21 cellular contexts compared by ENCODE assay signal in the genomic region with DNA sequence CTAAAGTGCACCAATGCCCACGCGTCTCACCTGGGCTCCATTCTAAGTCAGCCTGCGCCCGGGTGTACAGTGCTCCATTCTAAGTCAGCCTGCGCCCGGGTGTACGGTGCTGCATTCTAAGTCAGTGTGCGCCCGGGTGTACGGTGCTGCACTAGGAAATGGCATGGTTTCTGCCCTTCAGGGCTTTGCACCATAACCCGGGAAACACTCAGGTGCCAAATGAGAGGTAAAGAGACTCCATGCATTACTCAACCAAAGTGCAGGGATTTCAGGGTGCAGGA. TPM values are rescaled to one million over a fixed set of nuclear protein-coding genes. Genes with fewer than 3 reads are reported as not detected.
A peak's percentile ranks its signal among the peaks of the same experiment; 100 is the strongest.
DNase-seq lines count a peak whose midpoint lies in the region; ATAC-seq, FAIRE-seq and TF ChIP-seq lines count a peak whose summit lies in the region.
"Had no signal": no experiment of that assay in that cellular context is flagged by ENCODE, and none has a peak within 500 bp of the region (broad histone marks: within the 10 kb centered on the region; RNA-seq: fewer than 3 reads in every experiment).

No MANE protein-coding gene starts in this region.

- peaks cover 0 to 16% (median 0%) of the 10 kb centered on the region in 11 experiments; a peak in 6 of 22 replicates for H4K20me1 ChIP-seq in BLaER1 treated with 17β-estradiol and CSF1 and Interleukin-3, amounts not matched to agents 10 nM and 100 nM

- peaks cover 14 to 47% (median 39%) of the 10 kb centered on the region in 10 experiments for H3K4me1 ChIP-seq in BLaER1 treated with 17β-estradiol and CSF1 and Interleukin-3, amounts not matched to agents 10 nM and 100 nM

- no peak for DNase-seq in T-helper 2 cell treated with Interferon-gamma antibody and Interleukin-4, amounts not matched to agents 5 μg/mL and 100 μg/mL, for 36 hours (ENCODE audit: low spot score)
- no peak for DNase-seq in T-helper 2 cell
- DNase-seq in T-helper 17 cell: no peak
- no peak for DNase-seq in activated naive CD8-positive, alpha-beta T cell treated with anti-CD3 and anti-CD28 coated beads, Interleukin-2, amount 50 U/mL, for 24 hours
- no peak for DNase-seq in H54 (ENCODE audit: insufficient read length, low spot score)
- DNase-seq: caudate nucleus, COR-L47, DMS79, KG1, NCI-H1436, OCI-M1, T1000 had no signal

- H3K27me3 Mint-ChIP-seq in T-helper 2 cell treated with Interferon-gamma antibody and Interleukin-4, amounts not matched to agents 5 μg/mL and 100 μg/mL, for 36 hours (ENCODE audit: low read depth): no peaks in the 10 kb centered on the region
- H3K27me3 Mint-ChIP-seq in T-helper 17 cell: no peaks in the 10 kb centered on the region
- no peaks in the 10 kb centered on the region for H3K27me3 Mint-ChIP-seq in activated naive CD8-positive, alpha-beta T cell treated with anti-CD3 and anti-CD28 coated beads, Interleukin-2, amount 50 U/mL, for 24 hours
- H3K27me3 Mint-ChIP-seq: dendritic cell treated with granulocyte-macrophage colony-stimulating factor and Interleukin-4, amounts not matched to agents 40 ng/mL and 50 ng/mL, for 4 days had no signal

- H3K4me2 ChIP-seq in BLaER1 treated with 17β-estradiol and CSF1 and Interleukin-3, amounts not matched to agents 10 nM and 100 nM: peak overlapping the region; percentile 62 to 91 (median 79); a peak in 21 of 22 replicates
- H3K4me2 ChIP-seq: GM23338, SK-N-SH had no signal

- H3K27ac ChIP-seq in BLaER1 treated with 17β-estradiol and CSF1 and Interleukin-3, amounts not matched to agents 10 nM and 100 nM: no peak overlapping the region
- H3K27ac ChIP-seq: 22Rv1 had no signal

- no peaks in the 10 kb centered on the region for H3K9me3 Mint-ChIP-seq in T-helper 2 cell treated with Interferon-gamma antibody and Interleukin-4, amounts not matched to agents 5 μg/mL and 100 μg/mL, for 36 hours
- H3K9me3 Mint-ChIP-seq in activated naive CD8-positive, alpha-beta T cell treated with anti-CD3 and anti-CD28 coated beads, Interleukin-2, amount 50 U/mL, for 24 hours: no peaks in the 10 kb centered on the region
- H3K9me3 Mint-ChIP-seq: dendritic cell treated with granulocyte-macrophage colony-stimulating factor and Interleukin-4, amounts not matched to agents 40 ng/mL and 50 ng/mL, for 4 days; GM23338 had no signal

- H3K4me1 Mint-ChIP-seq in T-helper 2 cell treated with Interferon-gamma antibody and Interleukin-4, amounts not matched to agents 5 μg/mL and 100 μg/mL, for 36 hours (ENCODE audit: low read depth): peaks cover 24% of the 10 kb centered on the region
- H3K4me1 Mint-ChIP-seq in T-helper 17 cell: peaks cover 45% of the 10 kb centered on the region
- H3K4me1 Mint-ChIP-seq in activated naive CD8-positive, alpha-beta T cell treated with anti-CD3 and anti-CD28 coated beads, Interleukin-2, amount 50 U/mL, for 24 hours: peaks cover 50% of the 10 kb centered on the region

- no peak for FAIRE-seq in H54 (lab: Jason Lieb, UNC)
- FAIRE-seq: astrocyte, GM18507 had no signal

- peaks cover 0 to 22% (median 0%) of the 10 kb centered on the region in 11 experiments; a peak in 11 of 22 replicates for H3K27me3 ChIP-seq in BLaER1 treated with 17β-estradiol and CSF1 and Interleukin-3, amounts not matched to agents 10 nM and 100 nM

- peaks cover 0 to 4% (median 0%) of the 10 kb centered on the region in 11 experiments; a peak in 1 of 22 replicates for H3K36me3 ChIP-seq in BLaER1 treated with 17β-estradiol and CSF1 and Interleukin-3, amounts not matched to agents 10 nM and 100 nM

- no peak for TF ChIP-seq POLR2A in H54 (IDR thresholded peaks at IDR 0.05; ENCODE audit: low read depth, low read length)

- H3K4me3 ChIP-seq in BLaER1 treated with 17β-estradiol and CSF1 and Interleukin-3, amounts not matched to agents 10 nM and 100 nM: no peak overlapping the region
- H3K4me3 ChIP-seq: GM23338 had no signal

- ATAC-seq in T-helper 17 cell (peak; percentile 4), GM19452 (IDR thresholded peaks at IDR 0.05; ENCODE audit: unreplicated experiment) (no peak), GM21447 (IDR thresholded peaks at IDR 0.05; ENCODE audit: unreplicated experiment) (no peak)
- ATAC-seq in activated naive CD8-positive, alpha-beta T cell treated with anti-CD3 and anti-CD28 coated beads, Interleukin-2, amount 50 U/mL, for 24 hours: peak; percentile 5

- peak overlapping the region; percentile 74 for H3K4me3 Mint-ChIP-seq in T-helper 2 cell treated with Interferon-gamma antibody and Interleukin-4, amounts not matched to agents 5 μg/mL and 100 μg/mL, for 36 hours
- H3K4me3 Mint-ChIP-seq in T-helper 17 cell: peak overlapping the region; percentile 83
- H3K4me3 Mint-ChIP-seq in activated naive CD8-positive, alpha-beta T cell treated with anti-CD3 and anti-CD28 coated beads, Interleukin-2, amount 50 U/mL, for 24 hours: peak overlapping the region; percentile 65
- H3K4me3 Mint-ChIP-seq: dendritic cell treated with granulocyte-macrophage colony-stimulating factor and Interleukin-4, amounts not matched to agents 40 ng/mL and 50 ng/mL, for 4 days; GM23338 had no signal

- peak overlapping the region; percentile 94 for H3K27ac Mint-ChIP-seq in T-helper 2 cell treated with Interferon-gamma antibody and Interleukin-4, amounts not matched to agents 5 μg/mL and 100 μg/mL, for 36 hours
- H3K27ac Mint-ChIP-seq in T-helper 17 cell: peak overlapping the region; percentile 96
- H3K27ac Mint-ChIP-seq in activated naive CD8-positive, alpha-beta T cell treated with anti-CD3 and anti-CD28 coated beads, Interleukin-2, amount 50 U/mL, for 24 hours: no peak overlapping the region
- H3K27ac Mint-ChIP-seq: dendritic cell treated with granulocyte-macrophage colony-stimulating factor and Interleukin-4, amounts not matched to agents 40 ng/mL and 50 ng/mL, for 4 days; GM23338 had no signal

- no peaks in the 10 kb centered on the region for H3K9me3 ChIP-seq in BLaER1 treated with 17β-estradiol and CSF1 and Interleukin-3, amounts not matched to agents 10 nM and 100 nM (replicated peaks in 1 of 11)
- H3K9me3 ChIP-seq in T-helper 17 cell (ENCODE audit: control insufficient read depth, low read length, poor library complexity, severe bottlenecking): no peaks in the 10 kb centered on the region
- H3K9me3 ChIP-seq: SK-N-SH had no signal

- peaks cover 10% of the 10 kb centered on the region for H3K36me3 Mint-ChIP-seq in T-helper 2 cell treated with Interferon-gamma antibody and Interleukin-4, amounts not matched to agents 5 μg/mL and 100 μg/mL, for 36 hours (ENCODE audit: low read depth)
- H3K36me3 Mint-ChIP-seq in T-helper 17 cell (ENCODE audit: low read depth): no peaks in the 10 kb centered on the region
- H3K36me3 Mint-ChIP-seq in activated naive CD8-positive, alpha-beta T cell treated with anti-CD3 and anti-CD28 coated beads, Interleukin-2, amount 50 U/mL, for 24 hours (ENCODE audit: low read depth): peaks cover 8% of the 10 kb centered on the region

- 0 out of 22 replicates have a peak overlapping the region, but pooled peaks of 1 of the 11 experiments have one; percentile 29 for H3K9ac ChIP-seq in BLaER1 treated with 17β-estradiol and CSF1 and Interleukin-3, amounts not matched to agents 10 nM and 100 nM
- H3K9ac ChIP-seq: SK-N-SH had no signal

RNA-seq across cellular contexts. Expression of gene FASN, which starts 29.2 kb away (rescaled TPM):
- 100 to 1,000 TPM in 1 of 2 donors, 10 to 100 TPM in 1; 87.3 to 126 TPM for total RNA-seq in T-helper 17 cell

Comparison
In these comparisons a context has a peak if more than half of its experiments do, and no peak if none do; other contexts are left out.
1. ATAC-seq: peak in T-helper 17 cell (single experiment) and activated naive CD8-positive, alpha-beta T cell treated with anti-CD3 and anti-CD28 coated beads, Interleukin-2, amount 50 U/mL, for 24 hours (single experiment); none in GM19452 (single experiment) and GM21447 (single experiment).
2. Peak in every context shown above with its lines, with median percentiles within 50 percentile points of each other: H3K4me3 Mint-ChIP-seq.